Comparison of ENCODE assay signal across 1 cellular context in the genomic region with DNA sequence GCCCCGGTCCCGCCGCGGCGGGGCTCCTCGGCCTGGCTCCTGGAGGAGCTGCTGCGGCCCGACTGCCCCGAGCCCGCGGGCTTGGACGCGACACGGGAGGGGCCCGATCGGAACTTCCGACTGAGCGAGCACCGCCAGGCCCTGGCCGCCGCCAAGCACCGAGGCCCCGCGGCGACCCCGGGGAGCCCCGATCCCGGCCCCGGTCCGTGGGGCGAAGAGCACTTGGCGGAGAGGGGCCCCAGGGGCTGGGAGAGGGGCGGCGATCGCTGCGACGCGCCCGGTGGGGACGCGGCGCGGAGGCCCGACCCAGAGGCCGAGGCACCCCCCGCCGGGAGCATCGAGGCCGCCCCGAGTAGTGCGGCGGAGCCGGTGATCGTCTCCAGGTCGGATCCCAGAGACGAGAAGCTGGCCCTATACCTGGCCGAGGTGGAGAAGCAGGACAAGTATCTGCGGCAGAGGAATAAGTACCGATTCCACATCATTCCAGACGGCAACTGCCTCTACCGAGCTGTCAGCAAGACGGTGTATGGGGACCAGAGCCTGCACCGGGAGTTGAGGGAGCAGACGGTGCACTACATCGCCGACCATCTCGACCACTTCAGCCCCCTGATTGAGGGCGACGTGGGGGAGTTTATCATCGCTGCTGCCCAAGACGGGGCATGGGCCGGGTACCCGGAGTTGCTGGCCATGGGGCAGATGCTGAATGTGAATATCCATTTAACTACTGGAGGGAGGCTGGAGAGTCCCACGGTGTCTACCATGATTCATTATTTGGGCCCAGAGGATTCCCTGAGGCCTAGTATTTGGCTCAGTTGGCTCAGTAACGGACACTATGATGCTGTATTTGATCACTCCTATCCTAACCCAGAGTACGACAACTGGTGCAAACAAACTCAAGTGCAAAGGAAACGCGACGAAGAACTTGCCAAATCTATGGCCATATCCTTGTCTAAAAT.
TF ChIP-seq lines count a peak whose summit lies in the region.

No MANE protein-coding gene starts in this region.

TF ChIP-seq in GM23338, 12 proteins besides CTCF, POLR2A, EP300 and RAD21 (continued from another document):
- TF ChIP-seq, protein P1, sequence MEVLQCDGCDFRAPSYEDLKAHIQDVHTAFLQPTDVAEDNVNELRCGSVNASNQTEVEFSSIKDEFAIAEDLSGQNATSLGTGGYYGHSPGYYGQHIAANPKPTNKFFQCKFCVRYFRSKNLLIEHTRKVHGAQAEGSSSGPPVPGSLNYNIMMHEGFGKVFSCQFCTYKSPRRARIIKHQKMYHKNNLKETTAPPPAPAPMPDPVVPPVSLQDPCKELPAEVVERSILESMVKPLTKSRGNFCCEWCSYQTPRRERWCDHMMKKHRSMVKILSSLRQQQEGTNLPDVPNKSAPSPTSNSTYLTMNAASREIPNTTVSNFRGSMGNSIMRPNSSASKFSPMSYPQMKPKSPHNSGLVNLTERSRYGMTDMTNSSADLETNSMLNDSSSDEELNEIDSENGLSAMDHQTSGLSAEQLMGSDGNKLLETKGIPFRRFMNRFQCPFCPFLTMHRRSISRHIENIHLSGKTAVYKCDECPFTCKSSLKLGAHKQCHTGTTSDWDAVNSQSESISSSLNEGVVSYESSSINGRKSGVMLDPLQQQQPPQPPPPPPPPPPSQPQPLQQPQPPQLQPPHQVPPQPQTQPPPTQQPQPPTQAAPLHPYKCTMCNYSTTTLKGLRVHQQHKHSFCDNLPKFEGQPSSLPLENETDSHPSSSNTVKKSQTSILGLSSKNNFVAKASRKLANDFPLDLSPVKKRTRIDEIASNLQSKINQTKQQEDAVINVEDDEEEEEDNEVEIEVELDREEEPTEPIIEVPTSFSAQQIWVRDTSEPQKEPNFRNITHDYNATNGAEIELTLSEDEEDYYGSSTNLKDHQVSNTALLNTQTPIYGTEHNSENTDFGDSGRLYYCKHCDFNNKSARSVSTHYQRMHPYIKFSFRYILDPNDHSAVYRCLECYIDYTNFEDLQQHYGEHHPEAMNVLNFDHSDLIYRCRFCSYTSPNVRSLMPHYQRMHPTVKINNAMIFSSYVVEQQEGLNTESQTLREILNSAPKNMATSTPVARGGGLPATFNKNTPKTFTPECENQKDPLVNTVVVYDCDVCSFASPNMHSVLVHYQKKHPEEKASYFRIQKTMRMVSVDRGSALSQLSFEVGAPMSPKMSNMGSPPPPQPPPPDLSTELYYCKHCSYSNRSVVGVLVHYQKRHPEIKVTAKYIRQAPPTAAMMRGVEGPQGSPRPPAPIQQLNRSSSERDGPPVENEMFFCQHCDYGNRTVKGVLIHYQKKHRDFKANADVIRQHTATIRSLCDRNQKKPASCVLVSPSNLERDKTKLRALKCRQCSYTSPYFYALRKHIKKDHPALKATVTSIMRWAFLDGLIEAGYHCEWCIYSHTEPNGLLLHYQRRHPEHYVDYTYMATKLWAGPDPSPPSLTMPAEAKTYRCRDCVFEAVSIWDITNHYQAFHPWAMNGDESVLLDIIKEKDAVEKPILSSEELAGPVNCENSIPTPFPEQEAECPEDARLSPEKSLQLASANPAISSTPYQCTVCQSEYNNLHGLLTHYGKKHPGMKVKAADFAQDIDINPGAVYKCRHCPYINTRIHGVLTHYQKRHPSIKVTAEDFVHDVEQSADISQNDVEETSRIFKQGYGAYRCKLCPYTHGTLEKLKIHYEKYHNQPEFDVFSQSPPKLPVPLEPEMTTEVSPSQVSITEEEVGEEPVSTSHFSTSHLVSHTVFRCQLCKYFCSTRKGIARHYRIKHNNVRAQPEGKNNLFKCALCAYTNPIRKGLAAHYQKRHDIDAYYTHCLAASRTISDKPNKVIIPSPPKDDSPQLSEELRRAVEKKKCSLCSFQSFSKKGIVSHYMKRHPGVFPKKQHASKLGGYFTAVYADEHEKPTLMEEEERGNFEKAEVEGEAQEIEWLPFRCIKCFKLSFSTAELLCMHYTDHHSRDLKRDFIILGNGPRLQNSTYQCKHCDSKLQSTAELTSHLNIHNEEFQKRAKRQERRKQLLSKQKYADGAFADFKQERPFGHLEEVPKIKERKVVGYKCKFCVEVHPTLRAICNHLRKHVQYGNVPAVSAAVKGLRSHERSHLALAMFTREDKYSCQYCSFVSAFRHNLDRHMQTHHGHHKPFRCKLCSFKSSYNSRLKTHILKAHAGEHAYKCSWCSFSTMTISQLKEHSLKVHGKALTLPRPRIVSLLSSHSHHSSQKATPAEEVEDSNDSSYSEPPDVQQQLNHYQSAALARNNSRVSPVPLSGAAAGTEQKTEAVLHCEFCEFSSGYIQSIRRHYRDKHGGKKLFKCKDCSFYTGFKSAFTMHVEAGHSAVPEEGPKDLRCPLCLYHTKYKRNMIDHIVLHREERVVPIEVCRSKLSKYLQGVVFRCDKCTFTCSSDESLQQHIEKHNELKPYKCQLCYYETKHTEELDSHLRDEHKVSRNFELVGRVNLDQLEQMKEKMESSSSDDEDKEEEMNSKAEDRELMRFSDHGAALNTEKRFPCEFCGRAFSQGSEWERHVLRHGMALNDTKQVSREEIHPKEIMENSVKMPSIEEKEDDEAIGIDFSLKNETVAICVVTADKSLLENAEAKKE (CRISPR knock-in tag; IDR thresholded peaks at IDR 0.05), result no peak
- TF ChIP-seq, protein P2, sequence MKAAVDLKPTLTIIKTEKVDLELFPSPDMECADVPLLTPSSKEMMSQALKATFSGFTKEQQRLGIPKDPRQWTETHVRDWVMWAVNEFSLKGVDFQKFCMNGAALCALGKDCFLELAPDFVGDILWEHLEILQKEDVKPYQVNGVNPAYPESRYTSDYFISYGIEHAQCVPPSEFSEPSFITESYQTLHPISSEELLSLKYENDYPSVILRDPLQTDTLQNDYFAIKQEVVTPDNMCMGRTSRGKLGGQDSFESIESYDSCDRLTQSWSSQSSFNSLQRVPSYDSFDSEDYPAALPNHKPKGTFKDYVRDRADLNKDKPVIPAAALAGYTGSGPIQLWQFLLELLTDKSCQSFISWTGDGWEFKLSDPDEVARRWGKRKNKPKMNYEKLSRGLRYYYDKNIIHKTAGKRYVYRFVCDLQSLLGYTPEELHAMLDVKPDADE (IDR thresholded peaks at IDR 0.05), result no peak
- TF ChIP-seq EZH2 (IDR thresholded peaks at IDR 0.05; ENCODE audit: low read depth, unreplicated experiment), result no peak
- no peak for TF ChIP-seq NANOG (IDR thresholded peaks at IDR 0.05; ENCODE audit: borderline replicate concordance)
